In the genomic region with DNA sequence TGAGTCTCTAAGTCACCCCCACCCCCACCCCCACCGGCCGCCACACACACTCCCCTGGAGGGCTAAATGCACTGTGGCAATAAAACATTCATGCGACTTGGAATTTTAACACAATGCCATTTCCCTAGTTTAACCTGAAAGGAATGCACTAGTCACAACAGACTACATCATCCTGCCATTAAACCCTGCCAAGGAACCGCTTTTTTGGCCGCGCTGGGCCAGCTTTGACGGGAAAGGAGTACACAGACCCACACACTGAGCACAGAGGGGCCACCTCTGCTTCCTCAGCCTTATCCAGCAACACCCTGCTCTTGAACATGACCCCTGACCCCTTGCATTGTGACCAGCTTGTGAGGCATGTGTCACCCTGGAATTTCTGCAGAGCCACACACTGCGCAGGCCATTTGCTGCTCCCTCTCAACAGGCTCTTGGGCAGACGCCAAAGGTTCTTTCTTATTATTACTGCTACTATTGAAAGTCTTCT, we compare ENCODE assay signal across 1 cellular context.
TF ChIP-seq lines count a peak whose summit lies in the region.

No MANE protein-coding gene starts in this region.

TF ChIP-seq in SK-N-SH treated with all-trans-retinoic acid at 6 μM for 48 hours, 23 proteins besides CTCF, POLR2A, EP300 and RAD21 (continued from another document):
- TF ChIP-seq, protein P1, sequence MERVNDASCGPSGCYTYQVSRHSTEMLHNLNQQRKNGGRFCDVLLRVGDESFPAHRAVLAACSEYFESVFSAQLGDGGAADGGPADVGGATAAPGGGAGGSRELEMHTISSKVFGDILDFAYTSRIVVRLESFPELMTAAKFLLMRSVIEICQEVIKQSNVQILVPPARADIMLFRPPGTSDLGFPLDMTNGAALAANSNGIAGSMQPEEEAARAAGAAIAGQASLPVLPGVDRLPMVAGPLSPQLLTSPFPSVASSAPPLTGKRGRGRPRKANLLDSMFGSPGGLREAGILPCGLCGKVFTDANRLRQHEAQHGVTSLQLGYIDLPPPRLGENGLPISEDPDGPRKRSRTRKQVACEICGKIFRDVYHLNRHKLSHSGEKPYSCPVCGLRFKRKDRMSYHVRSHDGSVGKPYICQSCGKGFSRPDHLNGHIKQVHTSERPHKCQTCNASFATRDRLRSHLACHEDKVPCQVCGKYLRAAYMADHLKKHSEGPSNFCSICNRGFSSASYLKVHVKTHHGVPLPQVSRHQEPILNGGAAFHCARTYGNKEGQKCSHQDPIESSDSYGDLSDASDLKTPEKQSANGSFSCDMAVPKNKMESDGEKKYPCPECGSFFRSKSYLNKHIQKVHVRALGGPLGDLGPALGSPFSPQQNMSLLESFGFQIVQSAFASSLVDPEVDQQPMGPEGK (CRISPR knock-in tag; IDR thresholded peaks at IDR 0.05; ENCODE audit: borderline replicate concordance): no peak
- TF ChIP-seq ISL1 (CRISPR knock-in tag; IDR thresholded peaks at IDR 0.05): peak; percentile 85
- no peak for TF ChIP-seq ZNF565 (CRISPR knock-in tag; conservative IDR thresholded peaks at IDR 0.05; ENCODE audit: low read depth)
- TF ChIP-seq RARB (CRISPR knock-in tag; IDR thresholded peaks at IDR 0.05): no peak
- no peak for TF ChIP-seq ZC3H10 (CRISPR knock-in tag; IDR thresholded peaks at IDR 0.05)
- no peak for TF ChIP-seq ZNF70 (CRISPR knock-in tag; IDR thresholded peaks at IDR 0.05)
- no peak for TF ChIP-seq ZFP30 (CRISPR knock-in tag; IDR thresholded peaks at IDR 0.05)
- TF ChIP-seq TOX (CRISPR knock-in tag; IDR thresholded peaks at IDR 0.05; ENCODE audit: borderline replicate concordance): 0 out of 2 replicates have a peak, but pooled peaks have one; percentile 9
- no peak for TF ChIP-seq ZNF8 (CRISPR knock-in tag; IDR thresholded peaks at IDR 0.05)
- TF ChIP-seq GLIS3 (CRISPR knock-in tag; IDR thresholded peaks at IDR 0.05): no peak
- TF ChIP-seq, protein P2, sequence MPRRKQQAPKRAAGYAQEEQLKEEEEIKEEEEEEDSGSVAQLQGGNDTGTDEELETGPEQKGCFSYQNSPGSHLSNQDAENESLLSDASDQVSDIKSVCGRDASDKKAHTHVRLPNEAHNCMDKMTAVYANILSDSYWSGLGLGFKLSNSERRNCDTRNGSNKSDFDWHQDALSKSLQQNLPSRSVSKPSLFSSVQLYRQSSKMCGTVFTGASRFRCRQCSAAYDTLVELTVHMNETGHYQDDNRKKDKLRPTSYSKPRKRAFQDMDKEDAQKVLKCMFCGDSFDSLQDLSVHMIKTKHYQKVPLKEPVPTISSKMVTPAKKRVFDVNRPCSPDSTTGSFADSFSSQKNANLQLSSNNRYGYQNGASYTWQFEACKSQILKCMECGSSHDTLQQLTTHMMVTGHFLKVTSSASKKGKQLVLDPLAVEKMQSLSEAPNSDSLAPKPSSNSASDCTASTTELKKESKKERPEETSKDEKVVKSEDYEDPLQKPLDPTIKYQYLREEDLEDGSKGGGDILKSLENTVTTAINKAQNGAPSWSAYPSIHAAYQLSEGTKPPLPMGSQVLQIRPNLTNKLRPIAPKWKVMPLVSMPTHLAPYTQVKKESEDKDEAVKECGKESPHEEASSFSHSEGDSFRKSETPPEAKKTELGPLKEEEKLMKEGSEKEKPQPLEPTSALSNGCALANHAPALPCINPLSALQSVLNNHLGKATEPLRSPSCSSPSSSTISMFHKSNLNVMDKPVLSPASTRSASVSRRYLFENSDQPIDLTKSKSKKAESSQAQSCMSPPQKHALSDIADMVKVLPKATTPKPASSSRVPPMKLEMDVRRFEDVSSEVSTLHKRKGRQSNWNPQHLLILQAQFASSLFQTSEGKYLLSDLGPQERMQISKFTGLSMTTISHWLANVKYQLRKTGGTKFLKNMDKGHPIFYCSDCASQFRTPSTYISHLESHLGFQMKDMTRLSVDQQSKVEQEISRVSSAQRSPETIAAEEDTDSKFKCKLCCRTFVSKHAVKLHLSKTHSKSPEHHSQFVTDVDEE (CRISPR knock-in tag; IDR thresholded peaks at IDR 0.05): no peak
